In genomic region chr10:44857363-44858016, GRCh38 we compare ENCODE assay signal across 8 cellular contexts. TPM values are rescaled to one million over a fixed set of nuclear protein-coding genes. Genes with fewer than 3 reads are reported as not detected.
A peak's percentile ranks its signal among the peaks of the same experiment; 100 is the strongest.
DNase-seq lines count a peak whose midpoint lies in the region; ATAC-seq and TF ChIP-seq lines count a peak whose summit lies in the region.

No MANE protein-coding gene starts in this region.

- H3K27ac Mint-ChIP-seq in naive thymus-derived CD4-positive, alpha-beta T cell: peak overlapping the region in 1 of 9 donors; percentile 74

- H3K4me3 Mint-ChIP-seq in naive thymus-derived CD4-positive, alpha-beta T cell: no peak overlapping the region

- POLR2A ChIA-PET in naive thymus-derived CD4-positive, alpha-beta T cell (lab: Charles Lee): no interaction called here

- no peaks in the 10 kb centered on the region for H3K27me3 ChIP-seq in esophagus muscularis mucosa
- no peaks in the 10 kb centered on the region for H3K27me3 ChIP-seq in naive thymus-derived CD4-positive, alpha-beta T cell (ENCODE audit: control insufficient read depth in 2 of 2, insufficient read depth in 2 of 2, low read length in 2 of 2)

- TF ChIP-seq EP300 in esophagus muscularis mucosa (IDR thresholded peaks at IDR 0.05): no peak

- CTCF ChIA-PET in naive thymus-derived CD4-positive, alpha-beta T cell (lab: Charles Lee): interaction anchor here (1.1 to 1.8 kb wide), 3 partner anchors 8 to 1189 kb away, joined by 4 read pairs; no protein-coding TSS in a partner anchor

- no peaks in the 10 kb centered on the region for H3K36me3 ChIP-seq in esophagus muscularis mucosa
- no peaks in the 10 kb centered on the region for H3K36me3 ChIP-seq in naive thymus-derived CD4-positive, alpha-beta T cell (ENCODE audit: control insufficient read depth in 2 of 3, insufficient read depth in 3 of 3, low read length in 3 of 3)

- H3K36me3 Mint-ChIP-seq in naive thymus-derived CD4-positive, alpha-beta T cell: no peaks in the 10 kb centered on the region

- peaks cover 0 to 4% (median 1%) of the 10 kb centered on the region in 4 donors for H3K4me1 ChIP-seq in esophagus muscularis mucosa
- H3K4me1 ChIP-seq in naive thymus-derived CD4-positive, alpha-beta T cell (ENCODE audit: control insufficient read depth in 2 of 2, insufficient read depth in 2 of 2, low read length in 2 of 2): no peaks in the 10 kb centered on the region

- DNase-seq in activated gamma-delta T cell treated with Interleukin-2 at 50 U/mL for 16 hours: peak; percentile 55
- DNase-seq in activated gamma-delta T cell (lab: John Stamatoyannopoulos, UW): no peak
- peak; percentile 15 to 20 for DNase-seq in NOMO-1 (lab: John Stamatoyannopoulos, UW; ENCODE audit: unreplicated experiment in 2 of 2)
- DNase-seq in activated CD8-positive, alpha-beta memory T cell treated with anti-CD3 and anti-CD28 coated beads, Interleukin-2, amount 50 U/mL, for 48 hours: peak; percentile 82
- no peak for DNase-seq in esophagus muscularis mucosa (ENCODE audit: extremely low spot score)
- DNase-seq in naive thymus-derived CD4-positive, alpha-beta T cell: peak in 6 of 9 donors; percentile 27 to 69 (median 43)
- peak; percentile 87 for DNase-seq in stromal cell of bone marrow (ENCODE audit: low read depth)

- TF ChIP-seq POLR2A in esophagus muscularis mucosa (IDR thresholded peaks at IDR 0.05; ENCODE audit: low read depth): no peak

- H3K4me3 ChIP-seq in esophagus muscularis mucosa: no peak overlapping the region
- no peak overlapping the region for H3K4me3 ChIP-seq in naive thymus-derived CD4-positive, alpha-beta T cell (ENCODE audit: low read length)

- H3K4me1 Mint-ChIP-seq in naive thymus-derived CD4-positive, alpha-beta T cell: no peaks in the 10 kb centered on the region

- no peak overlapping the region for H3K27ac ChIP-seq in esophagus muscularis mucosa (replicated peaks in 1 of 4)
- H3K27ac ChIP-seq in naive thymus-derived CD4-positive, alpha-beta T cell (ENCODE audit: low read depth, low read length): no peak overlapping the region

- no peaks in the 10 kb centered on the region for H3K9me3 ChIP-seq in esophagus muscularis mucosa
- H3K9me3 ChIP-seq in naive thymus-derived CD4-positive, alpha-beta T cell (ENCODE audit: control insufficient read depth in 2 of 3, low read length in 3 of 3): no peaks in the 10 kb centered on the region

- peaks cover 3 to 7% (median 4%) of the 10 kb centered on the region in 5 donors for H3K27me3 Mint-ChIP-seq in naive thymus-derived CD4-positive, alpha-beta T cell

- peak in 2 of 3 experiments; percentile 91 to 96 for TF ChIP-seq CTCF in esophagus muscularis mucosa (IDR thresholded peaks at IDR 0.05)

- peak; percentile 80 for ATAC-seq in HG02884 (IDR thresholded peaks at IDR 0.05; ENCODE audit: unreplicated experiment)
- peak; percentile 79 for ATAC-seq in naive thymus-derived CD4-positive, alpha-beta T cell

- intact Hi-C loops in esophagus muscularis mucosa (cut with DNase I): no loop called here
- intact Hi-C loops in naive thymus-derived CD4-positive, alpha-beta T cell (cut with micrococcal nuclease): loop anchor here (1.0 kb wide), 2 partner anchors 1167 to 1186 kb away; no protein-coding TSS in a partner anchor

- WGBS in esophagus muscularis mucosa: 43% methylated on average over 9 of the region's 9 CpGs

- H3K9me3 Mint-ChIP-seq in naive thymus-derived CD4-positive, alpha-beta T cell: no peaks in the 10 kb centered on the region

RNA-seq across cellular contexts. Expression of gene TMEM72, which starts 53.6 kb away (rescaled TPM):
- not detected for total RNA-seq in esophagus muscularis mucosa
- total RNA-seq in naive thymus-derived CD4-positive, alpha-beta T cell: not detected
- polyA plus RNA-seq in naive thymus-derived CD4-positive, alpha-beta T cell: not detected

Comparison
In these comparisons a context has a peak if more than half of its experiments do, and no peak if none do; other contexts are left out.
1. DNase-seq: peak in activated gamma-delta T cell treated with Interleukin-2 at 50 U/mL for 16 hours (single experiment), NOMO-1 (2 of 2), activated CD8-positive, alpha-beta memory T cell treated with anti-CD3 and anti-CD28 coated beads, Interleukin-2, amount 50 U/mL, for 48 hours (single experiment), naive thymus-derived CD4-positive, alpha-beta T cell (6 of 9) and stromal cell of bone marrow (single experiment); none in activated gamma-delta T cell (single experiment) and esophagus muscularis mucosa (single experiment).